ENCODE assay signal across 8 cellular contexts in the genomic region with DNA sequence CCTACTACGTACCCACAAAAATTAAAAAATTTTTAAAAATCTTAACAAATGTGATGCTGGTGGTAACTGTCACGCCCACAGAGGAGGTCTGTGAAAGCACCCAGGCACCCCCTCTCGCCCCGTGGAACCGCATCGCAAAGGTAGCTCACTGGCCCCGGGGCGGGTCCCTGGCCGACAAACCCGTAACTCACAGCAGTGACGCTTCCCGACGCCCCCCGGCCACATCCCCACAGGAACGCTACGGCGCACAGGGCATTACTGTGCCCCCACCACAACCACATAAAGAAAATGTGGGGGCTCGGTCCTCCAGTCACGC. TPM values are rescaled to one million over a fixed set of nuclear protein-coding genes. Genes with fewer than 3 reads are reported as not detected.
DNase-seq lines count a peak whose midpoint lies in the region; ATAC-seq and TF ChIP-seq lines count a peak whose summit lies in the region.

No MANE protein-coding gene starts in this region.

- H3F3A ChIP-seq in GM23338 (replicated peaks; ENCODE audit: low read depth) = peaks cover 27% of the 10 kb centered on the region
- no peaks in the 10 kb centered on the region for H3F3A ChIP-seq in SK-N-SH (replicated peaks; ENCODE audit: insufficient read depth)

- TF ChIP-seq POLR2A in uterus (IDR thresholded peaks at IDR 0.05) = no peak

- CTCF ChIA-PET in SK-N-SH (lab: Yijun Ruan, JAX) = interaction anchor here (1.0 to 1.6 kb wide), 5 partner anchors 36 to 223 kb away, joined by 3 to 7 read pairs (median 3); no protein-coding TSS in a partner anchor

- peak overlapping the region; percentile 95 for H2AFZ ChIP-seq in GM23338
- peak overlapping the region; percentile 90 for H2AFZ ChIP-seq in SK-N-SH (ENCODE audit: low read depth)

- in situ Hi-C loops in KBM-7 (cut with MboI; ENCODE audit: low pct_unique_long_range_greater_than_20kb, low sequenced_read_pairs) = no loop called here

- H3K27ac ChIP-seq in GM23338 (ENCODE audit: low read depth) (peak overlapping the region; percentile 95), SK-N-SH (ENCODE audit: low read depth in 2 of 2, low read length in 1 of 2) (peak overlapping the region; percentile 84 to 96), uterus (peak overlapping the region in 1 of 2 donors; percentile 73)

- intact Hi-C loops in uterus (cut with DNase I; ENCODE audit: low total_unique reads) = no loop called here

- ATAC-seq in GM23338 (peak; percentile 21), naive B cell (ENCODE audit: low read depth in 2 of 2) (peak; percentile 10)

- H3K36me3 ChIP-seq in GM23338 (ENCODE audit: insufficient read depth) = peaks cover 7% of the 10 kb centered on the region
- peaks cover 10 to 21% of the 10 kb centered on the region in 2 experiments for H3K36me3 ChIP-seq in SK-N-SH (replicated peaks in 1 of 2; ENCODE audit: control insufficient read depth in 1 of 2, insufficient read depth in 2 of 2, low read length in 1 of 2)
- no peaks in the 10 kb centered on the region for H3K36me3 ChIP-seq in uterus

- no peak for TF ChIP-seq RAD21 in SK-N-SH (IDR thresholded peaks at IDR 0.05; ENCODE audit: low read length)

- H3K9me3 Mint-ChIP-seq in GM23338 = no peaks in the 10 kb centered on the region
- H3K9me3 Mint-ChIP-seq in naive B cell = no peaks in the 10 kb centered on the region

- H3K4me3 ChIP-seq in AG09309 (ENCODE audit: control insufficient read depth, low read depth, low read length) = peak overlapping the region; percentile 93
- peak overlapping the region; percentile 98 for H3K4me3 ChIP-seq in GM23338
- peak overlapping the region; percentile 97 for H3K4me3 ChIP-seq in SK-N-SH (ENCODE audit: low read depth in 2 of 2, low read length in 1 of 2)
- H3K4me3 ChIP-seq in uterus = peak overlapping the region; percentile 95 to 99

- peak overlapping the region; percentile 88 for H3K9ac ChIP-seq in SK-N-SH

- H4K20me1 ChIP-seq in GM23338 (replicated peaks; ENCODE audit: insufficient read depth) = peaks cover 3% of the 10 kb centered on the region
- H4K20me1 ChIP-seq in SK-N-SH (ENCODE audit: insufficient read depth) = no peaks in the 10 kb centered on the region

- peaks cover 45% of the 10 kb centered on the region for H3K79me2 ChIP-seq in GM23338 (replicated peaks; ENCODE audit: insufficient read depth)
- peaks cover 51% of the 10 kb centered on the region for H3K79me2 ChIP-seq in SK-N-SH (ENCODE audit: insufficient read depth)

- peaks cover 10% of the 10 kb centered on the region; the same call in 1 of the 2 replicates for H3K4me1 ChIP-seq in GM23338 (ENCODE audit: insufficient read depth)
- peaks cover 0 to 6% of the 10 kb centered on the region in 2 experiments; a peak in 1 of 4 replicates for H3K4me1 ChIP-seq in SK-N-SH (ENCODE audit: control insufficient read depth in 1 of 2, insufficient read depth in 2 of 2, low read depth in 1 of 2, low read length in 1 of 2)
- peaks cover 0 to 4% of the 10 kb centered on the region in 2 donors for H3K4me1 ChIP-seq in uterus

- H3K4me1 Mint-ChIP-seq in GM23338 (peaks cover 8% of the 10 kb centered on the region; the same call in 2 of the 3 replicates), naive B cell (peaks cover 11 to 24% (median 21%) of the 10 kb centered on the region in 3 donors)

- H3K27me3 Mint-ChIP-seq in GM23338 (ENCODE audit: insufficient read depth, low read depth, poor library complexity) (peaks cover 16% of the 10 kb centered on the region), naive B cell (no peaks in the 10 kb centered on the region)

- POLR2A ChIA-PET in SK-N-SH (lab: Yijun Ruan, JAX) = interaction anchor here (0.7 to 2.2 kb wide), 9 partner anchors 11 to 225 kb away, joined by 3 to 16 read pairs (median 4); a partner anchor contains a TSS

- H3K4me2 ChIP-seq in GM23338 (peak overlapping the region; percentile 100), SK-N-SH (peak overlapping the region; percentile 93)

- H3K9me3 ChIP-seq in SK-N-SH = no peaks in the 10 kb centered on the region
- H3K9me3 ChIP-seq in uterus = no peaks in the 10 kb centered on the region

- 0% methylated on average over 19 of the region's 19 CpGs for WGBS in SK-N-SH (ENCODE audit: low lambda C conversion rate)

- H3K4me3 Mint-ChIP-seq in GM23338 (peak overlapping the region; percentile 92), naive B cell (peak overlapping the region; percentile 92 to 98 (median 94))

- peak overlapping the region; percentile 93 for H3K27ac Mint-ChIP-seq in GM23338
- H3K27ac Mint-ChIP-seq in naive B cell = peak overlapping the region in 5 of 6 donors; percentile 51 to 86 (median 85)

- TF ChIP-seq CTCF in AG09309 (IDR thresholded peaks at IDR 0.05; ENCODE audit: control insufficient read depth, insufficient read depth, low read depth, low read length, missing control alignments) = no peak
- TF ChIP-seq CTCF in GM23338 (conservative IDR thresholded peaks at IDR 0.05; ENCODE audit: low read depth in 2 of 2) = no peak
- no peak for TF ChIP-seq CTCF in SK-N-SH (IDR thresholded peaks at IDR 0.05)
- TF ChIP-seq CTCF in uterus (IDR thresholded peaks at IDR 0.05) = no peak

- peaks cover 18% of the 10 kb centered on the region for H3K36me3 Mint-ChIP-seq in GM23338 (ENCODE audit: low read depth)
- no peaks in the 10 kb centered on the region for H3K36me3 Mint-ChIP-seq in naive B cell

- H3K9me2 ChIP-seq in GM23338 (ENCODE audit: insufficient read depth) (no peaks in the 10 kb centered on the region), SK-N-SH (no peaks in the 10 kb centered on the region)

- no peaks in the 10 kb centered on the region for H3K27me3 ChIP-seq in GM23338 (ENCODE audit: insufficient read depth)
- no peaks in the 10 kb centered on the region for H3K27me3 ChIP-seq in SK-N-SH (ENCODE audit: insufficient read depth)
- H3K27me3 ChIP-seq in uterus = no peaks in the 10 kb centered on the region

- DNase-seq in AG09309 (ENCODE audit: low read depth) = no peak
- no peak for DNase-seq in GM23338 (ENCODE audit: low spot score)
- DNase-seq in SK-N-SH = peak; percentile 61
- DNase-seq in dermis blood vessel endothelial cell = peak; percentile 8
- DNase-seq in naive B cell = no peak
- DNase-seq in uterus = no peak
- no peak for DNase-seq in AG08396 (ENCODE audit: low spot score)
- DNase-seq in KBM-7 = no peak

- no peak for TF ChIP-seq EP300 in SK-N-SH (IDR thresholded peaks at IDR 0.05; ENCODE audit: borderline replicate concordance in 1 of 2, low read depth in 1 of 2, low read length in 1 of 2)

TF ChIP-seq in SK-N-SH, 30 proteins besides CTCF, POLR2A, EP300 and RAD21 (continues in another document):
- no peak for TF ChIP-seq CHD2 (IDR thresholded peaks at IDR 0.05; ENCODE audit: low read length, partially characterized antibody)

RNA-seq across cellular contexts. Expression of a gene that starts 0.4 kb away (rescaled TPM):
- 19.1 and 24.9 TPM in 2 replicates for total RNA-seq in GM23338 (2014; rRNA removed; shearing (Covaris generic))
- polyA plus RNA-seq in GM23338 (2016; fragmentation: Nextera tagmentation; extraction: Ambion mirVana) (17.9 and 22.5 TPM in 2 replicates), SK-N-SH (2012; rRNA removed) (42.2 and 43.9 TPM in 2 replicates), naive B cell (ENCODE audit: low read depth in 6 of 6) (1 to 10 TPM in 5 of 6 donors, not detected in 1; 3.9 to 8.3 (median 4.4) TPM)
- polyA plus RNA-seq in SK-N-SH (2012; cell fraction: cytosol; rRNA removed) = 15.6 and 21.8 TPM in 2 replicates
- polyA plus RNA-seq in SK-N-SH (2012; cell fraction: nucleus; rRNA removed) = 145 and 161 TPM in 2 replicates
- total RNA-seq in dermis blood vessel endothelial cell (14.8 and 29.3 TPM in 2 replicates), uterus (10 to 100 TPM in 3 of 4 donors, 1 to 10 TPM in 1; 2.4 to 51.7 (median 33.1) TPM)

RNA-seq across cellular contexts. Expression of a gene that starts 0.6 kb away (rescaled TPM):
- 1.3 TPM in 1 of 2 replicates, not detected in the other for total RNA-seq in GM23338 (2014; rRNA removed; shearing (Covaris generic))
- polyA plus RNA-seq in GM23338 (2016; fragmentation: Nextera tagmentation; extraction: Ambion mirVana) (0.34 TPM in 1 of 2 replicates, not detected in the other), SK-N-SH (2012; rRNA removed) (2.4 and 3.1 TPM in 2 replicates), naive B cell (ENCODE audit: low read depth in 6 of 6) (under 1 TPM in 4 of 6 donors, not detected in 2; 0.30 to 0.84 (median 0.35) TPM)
- polyA plus RNA-seq in SK-N-SH (2012; cell fraction: cytosol; rRNA removed) = 1.7 and 2.1 TPM in 2 replicates
- 2.5 and 3.1 TPM in 2 replicates for polyA plus RNA-seq in SK-N-SH (2012; cell fraction: nucleus; rRNA removed)
- total RNA-seq in dermis blood vessel endothelial cell (0.70 and 1.7 TPM in 2 replicates), uterus (1 to 10 TPM in 1 of 4 donors, under 1 TPM in 1, not detected in 2; 0.67 to 3.5 TPM)

RNA-seq across cellular contexts. Expression of a gene that starts 33.3 kb away (rescaled TPM):
- 12.1 and 15.3 TPM in 2 replicates for total RNA-seq in GM23338 (2014; rRNA removed; shearing (Covaris generic))
- polyA plus RNA-seq in GM23338 (2016; fragmentation: Nextera tagmentation; extraction: Ambion mirVana) (5.3 and 5.8 TPM in 2 replicates), SK-N-SH (2012; rRNA removed) (6.3 and 8.2 TPM in 2 replicates), naive B cell (ENCODE audit: low read depth in 6 of 6) (10 to 100 TPM in 4 of 6 donors, 1 to 10 TPM in 1, not detected in 1; 6.7 to 19.9 (median 14.1) TPM)
- 1.7 and 3.7 TPM in 2 replicates for polyA plus RNA-seq in SK-N-SH (2012; cell fraction: cytosol; rRNA removed)
- 28.9 and 36.0 TPM in 2 replicates for polyA plus RNA-seq in SK-N-SH (2012; cell fraction: nucleus; rRNA removed)
- total RNA-seq in dermis blood vessel endothelial cell (9.7 and 10.9 TPM in 2 replicates), uterus (10 to 100 TPM; 11.0 to 31.2 (median 20.2) TPM)

RNA-seq across cellular contexts. Expression of a gene that starts 40.3 kb away (rescaled TPM):
- total RNA-seq in GM23338 (2014; rRNA removed; shearing (Covaris generic)) = 65.1 and 80.4 TPM in 2 replicates
- polyA plus RNA-seq in GM23338 (2016; fragmentation: Nextera tagmentation; extraction: Ambion mirVana) = 37.1 and 39.0 TPM in 2 replicates
- polyA plus RNA-seq in SK-N-SH (2012; rRNA removed) = 45.8 and 45.9 TPM in 2 replicates
- polyA plus RNA-seq in SK-N-SH (2012; cell fraction: cytosol; rRNA removed) = 28.8 and 35.6 TPM in 2 replicates
- polyA plus RNA-seq in SK-N-SH (2012; cell fraction: nucleus; rRNA removed) = 52.3 and 65.9 TPM in 2 replicates
- 34.4 and 39.0 TPM in 2 replicates for total RNA-seq in dermis blood vessel endothelial cell
- polyA plus RNA-seq in naive B cell (ENCODE audit: low read depth in 6 of 6) = 100 to 1,000 TPM in 1 of 6 donors, 10 to 100 TPM in 5; 57.7 to 121 (median 76.4) TPM
- total RNA-seq in uterus = 10 to 100 TPM; 15.4 to 48.3 (median 33.1) TPM

RNA-seq across cellular contexts. Expression of a gene that starts 54.4 kb away (rescaled TPM):
- not detected in 2 replicates for total RNA-seq in GM23338 (2014; rRNA removed; shearing (Covaris generic))
- polyA plus RNA-seq in GM23338 (2016; fragmentation: Nextera tagmentation; extraction: Ambion mirVana) = not detected in 2 replicates
- 0.07 TPM in 1 of 2 replicates, not detected in the other for polyA plus RNA-seq in SK-N-SH (2012; rRNA removed)
- polyA plus RNA-seq in SK-N-SH (2012; cell fraction: cytosol; rRNA removed) = not detected in 2 replicates
- polyA plus RNA-seq in SK-N-SH (2012; cell fraction: nucleus; rRNA removed) = 0.10 and 0.49 TPM in 2 replicates
- total RNA-seq in dermis blood vessel endothelial cell = not detected in 2 replicates
- polyA plus RNA-seq in naive B cell (ENCODE audit: low read depth in 6 of 6) = not detected
- total RNA-seq in uterus = not detected

Comparison
In these comparisons a context has a peak if more than half of its experiments do, and no peak if none do; other contexts are left out.
1. DNase-seq: peak in SK-N-SH (single experiment) and dermis blood vessel endothelial cell (single experiment); none in AG09309 (single experiment), GM23338 (single experiment), naive B cell (single experiment), uterus (0 of 2), AG08396 (single experiment) and KBM-7 (single experiment).
2. Peak in every context shown above with its lines, with median percentiles within 50 percentile points of each other: H3K4me3 ChIP-seq.